Comparison of ENCODE assay signal across 8 cellular contexts in genomic region chr9:128550226-128550625, GRCh38. TPM values are rescaled to one million over a fixed set of nuclear protein-coding genes. Genes with fewer than 3 reads are reported as not detected.
A peak's percentile ranks its signal among the peaks of the same experiment; 100 is the strongest.
DNase-seq lines count a peak whose midpoint lies in the region; ATAC-seq and TF ChIP-seq lines count a peak whose summit lies in the region.

No MANE protein-coding gene starts in this region.

- H3K27me3 Mint-ChIP-seq in HFFc6 (ENCODE audit: insufficient read depth), result peaks cover 2% of the 10 kb centered on the region; the same call in 1 of the 2 replicates
- H3K27me3 Mint-ChIP-seq in activated T-helper 2 cell treated with anti-CD3 and anti-CD28 coated beads, Interferon-gamma antibody, Interleukin-2, Interleukin-4, amounts not matched to agents 10 μg/mL and 5 μg/mL and 100 μg/mL, durations not matched to agents 14 hours and 24 hours and 36 hours (ENCODE audit: low read depth), result no peaks in the 10 kb centered on the region

- DNase-seq in HFFc6 (no peak), left lung (no peak), PC-3 (no peak), amniotic stem cell (lab: John Stamatoyannopoulos, UW) (no peak), DMS53 treated with DMSO at 0.1 percent for 48 hours (lab: John Stamatoyannopoulos, UW; ENCODE audit: unreplicated experiment) (no peak)
- DNase-seq in activated T-helper 2 cell treated with anti-CD3 and anti-CD28 coated beads, Interferon-gamma antibody, Interleukin-2, Interleukin-4, amounts not matched to agents 10 μg/mL and 5 μg/mL and 100 μg/mL, durations not matched to agents 14 hours and 24 hours and 36 hours (ENCODE audit: low spot score), result no peak
- peak; percentile 27 to 37 for DNase-seq in stimulated activated CD4-positive, alpha-beta T cell treated with anti-CD3 and anti-CD28 coated beads, Interleukin-4, amount 100 ng/mL, for 4 hours
- no peak for DNase-seq in effector CD8-positive, alpha-beta T cell (lab: John Stamatoyannopoulos, UW)

- H3K9me3 Mint-ChIP-seq in HFFc6, result no peaks in the 10 kb centered on the region
- no peaks in the 10 kb centered on the region for H3K9me3 Mint-ChIP-seq in activated T-helper 2 cell treated with anti-CD3 and anti-CD28 coated beads, Interferon-gamma antibody, Interleukin-2, Interleukin-4, amounts not matched to agents 10 μg/mL and 5 μg/mL and 100 μg/mL, durations not matched to agents 14 hours and 24 hours and 36 hours

- TF ChIP-seq CTCF in HFFc6 (IDR thresholded peaks at IDR 0.05), result no peak
- no peak for TF ChIP-seq CTCF in left lung (IDR thresholded peaks at IDR 0.05)
- no peak for TF ChIP-seq CTCF in PC-3 (conservative IDR thresholded peaks at IDR 0.05; ENCODE audit: low read depth, low read length)

- H3K27ac ChIP-seq in left lung (peak overlapping the region; percentile 94 to 97), PC-3 (ENCODE audit: low read length) (no peak overlapping the region)

- H3K4me3 Mint-ChIP-seq in HFFc6, result peak overlapping the region; percentile 96; the same call in 1 of the 2 replicates
- H3K4me3 Mint-ChIP-seq in activated T-helper 2 cell treated with anti-CD3 and anti-CD28 coated beads, Interferon-gamma antibody, Interleukin-2, Interleukin-4, amounts not matched to agents 10 μg/mL and 5 μg/mL and 100 μg/mL, durations not matched to agents 14 hours and 24 hours and 36 hours (ENCODE audit: low read depth), result peak overlapping the region; percentile 54

- no peaks in the 10 kb centered on the region for H3K9me2 ChIP-seq in PC-3 (replicated peaks; ENCODE audit: low read length)

- H3K4me1 ChIP-seq in left lung, result peaks cover 11 to 46% of the 10 kb centered on the region in 2 donors
- H3K4me1 ChIP-seq in PC-3 (ENCODE audit: insufficient read depth, low read length), result peaks cover 23% of the 10 kb centered on the region

- H3K4me3 ChIP-seq in left lung, result no peak overlapping the region
- no peak overlapping the region for H3K4me3 ChIP-seq in PC-3 (ENCODE audit: low read length)

- H3F3A ChIP-seq in PC-3 (ENCODE audit: low read length, unreplicated experiment), result peaks cover 3% of the 10 kb centered on the region

- H3K27ac Mint-ChIP-seq in HFFc6, result peak overlapping the region; percentile 98
- peak overlapping the region; percentile 90 for H3K27ac Mint-ChIP-seq in activated T-helper 2 cell treated with anti-CD3 and anti-CD28 coated beads, Interferon-gamma antibody, Interleukin-2, Interleukin-4, amounts not matched to agents 10 μg/mL and 5 μg/mL and 100 μg/mL, durations not matched to agents 14 hours and 24 hours and 36 hours

- H3K36me3 Mint-ChIP-seq in HFFc6 (ENCODE audit: low read depth), result no peaks in the 10 kb centered on the region
- no peaks in the 10 kb centered on the region for H3K36me3 Mint-ChIP-seq in activated T-helper 2 cell treated with anti-CD3 and anti-CD28 coated beads, Interferon-gamma antibody, Interleukin-2, Interleukin-4, amounts not matched to agents 10 μg/mL and 5 μg/mL and 100 μg/mL, durations not matched to agents 14 hours and 24 hours and 36 hours (ENCODE audit: low read depth)

- H3K9me3 ChIP-seq in left lung (no peaks in the 10 kb centered on the region), PC-3 (ENCODE audit: low read length) (no peaks in the 10 kb centered on the region)

- H3K9ac ChIP-seq in PC-3 (ENCODE audit: low read length), result no peak overlapping the region

- H3K36me3 ChIP-seq in left lung, result no peaks in the 10 kb centered on the region
- H3K36me3 ChIP-seq in PC-3 (ENCODE audit: low read depth, low read length), result no peaks in the 10 kb centered on the region

- intact Hi-C loops in activated T-helper 2 cell treated with anti-CD3 and anti-CD28 coated beads, Interferon-gamma antibody, Interleukin-2, Interleukin-4, amounts not matched to agents 10 μg/mL and 5 μg/mL and 100 μg/mL, durations not matched to agents 14 hours and 24 hours and 36 hours (cut with micrococcal nuclease), result loop anchor here (5.0 to 10.0 kb wide), 4 partner anchors 93 to 385 kb away; partner anchors contain the start of genes BBLN, ODF2, SET and ZDHHC12
- intact Hi-C loops in left lung (cut with DNase I), result no loop called here
- intact Hi-C loops in PC-3 (cut with micrococcal nuclease), result loop anchor here (10.0 kb wide), 1 partner anchor 45 kb away; the partner anchor contains the start of gene GLE1

- no peak overlapping the region for H2AFZ ChIP-seq in PC-3 (ENCODE audit: low read length)

- H3K79me2 ChIP-seq in PC-3 (ENCODE audit: low read length), result peaks cover 28% of the 10 kb centered on the region

- POLR2A ChIA-PET in PC-3 (lab: Charles Lee; ENCODE audit: unreplicated experiment), result no interaction called here

- H3K4me1 Mint-ChIP-seq in HFFc6 (ENCODE audit: low read depth), result peaks cover 30% of the 10 kb centered on the region
- H3K4me1 Mint-ChIP-seq in activated T-helper 2 cell treated with anti-CD3 and anti-CD28 coated beads, Interferon-gamma antibody, Interleukin-2, Interleukin-4, amounts not matched to agents 10 μg/mL and 5 μg/mL and 100 μg/mL, durations not matched to agents 14 hours and 24 hours and 36 hours (ENCODE audit: low read depth), result peaks cover 33% of the 10 kb centered on the region

- ATAC-seq in left lung (no peak), PC-3 (no peak)

- peaks cover 21% of the 10 kb centered on the region for H4K20me1 ChIP-seq in PC-3 (ENCODE audit: low read length)

- no TSS peak for BruUV-seq in PC-3 (replicated peaks; lab: Mats Ljungman, UMichigan)

- CTCF ChIA-PET in PC-3 (lab: Charles Lee), result interaction anchor here (0.6 kb wide), 1 partner anchor 57 kb away, joined by 4 read pairs; no protein-coding TSS in a partner anchor

- H3K27me3 ChIP-seq in left lung (no peaks in the 10 kb centered on the region), PC-3 (ENCODE audit: low read length) (no peaks in the 10 kb centered on the region)

- no peak overlapping the region for H3K4me2 ChIP-seq in PC-3 (ENCODE audit: low read length)

RNA-seq across cellular contexts. Expression of gene SPTAN1, which starts 2.2 kb away (rescaled TPM):
- 100 to 1,000 TPM; 316 to 368 (median 327) TPM for total RNA-seq in HFFc6 (2021; fragmentation: NEBNext Ultra II Directional; extraction: Animal tissue kit (Norgen Biotek cat#: 25700))
- total RNA-seq in activated T-helper 2 cell treated with anti-CD3 and anti-CD28 coated beads, Interferon-gamma antibody, Interleukin-2, Interleukin-4, amounts not matched to agents 10 μg/mL and 5 μg/mL and 100 μg/mL, durations not matched to agents 14 hours and 24 hours and 36 hours, result 286 and 303 TPM in 2 replicates
- total RNA-seq in left lung (100 to 1,000 TPM; 329 to 404 TPM), PC-3 (2014; rRNA removed) (221 and 251 TPM in 2 replicates)

RNA-seq across cellular contexts. Expression of gene GLE1, which starts 45.7 kb away (rescaled TPM):
- total RNA-seq in HFFc6 (2021; fragmentation: NEBNext Ultra II Directional; extraction: Animal tissue kit (Norgen Biotek cat#: 25700)), result 10 to 100 TPM; 22.2 to 26.7 (median 24.7) TPM
- total RNA-seq in activated T-helper 2 cell treated with anti-CD3 and anti-CD28 coated beads, Interferon-gamma antibody, Interleukin-2, Interleukin-4, amounts not matched to agents 10 μg/mL and 5 μg/mL and 100 μg/mL, durations not matched to agents 14 hours and 24 hours and 36 hours, result 56.0 and 57.5 TPM in 2 replicates
- total RNA-seq in left lung, result 10 to 100 TPM; 21.6 to 27.8 TPM
- total RNA-seq in PC-3 (2014; rRNA removed), result 27.0 and 39.0 TPM in 2 replicates

Comparison
In these comparisons a context has a peak if more than half of its experiments do, and no peak if none do; other contexts are left out.
1. DNase-seq: peak in stimulated activated CD4-positive, alpha-beta T cell treated with anti-CD3 and anti-CD28 coated beads, Interleukin-4, amount 100 ng/mL, for 4 hours (2 of 2); none in HFFc6 (single experiment), activated T-helper 2 cell treated with anti-CD3 and anti-CD28 coated beads, Interferon-gamma antibody, Interleukin-2, Interleukin-4, amounts not matched to agents 10 μg/mL and 5 μg/mL and 100 μg/mL, durations not matched to agents 14 hours and 24 hours and 36 hours (single experiment), left lung (0 of 2), effector CD8-positive, alpha-beta T cell (single experiment), PC-3 (single experiment), amniotic stem cell (single experiment) and DMS53 treated with DMSO at 0.1 percent for 48 hours (single experiment).
2. intact Hi-C loops: an anchor here in activated T-helper 2 cell treated with anti-CD3 and anti-CD28 coated beads, Interferon-gamma antibody, Interleukin-2, Interleukin-4, amounts not matched to agents 10 μg/mL and 5 μg/mL and 100 μg/mL, durations not matched to agents 14 hours and 24 hours and 36 hours (5.0 to 10.0 kb wide) and PC-3 (10.0 kb wide); none called in left lung.